In genomic region chr19:28495046-28495445, GRCh38 we compare ENCODE assay signal across 21 cellular contexts.
DNase-seq lines count a peak whose midpoint lies in the region; ATAC-seq and TF ChIP-seq lines count a peak whose summit lies in the region.
"Had no signal": no experiment of that assay in that cellular context is flagged by ENCODE, and none has a peak within 500 bp of the region (broad histone marks: within the 10 kb centered on the region; RNA-seq: fewer than 3 reads in every experiment).

No MANE protein-coding gene starts in this region.

- no peaks in the 10 kb centered on the region for H3K9me3 Mint-ChIP-seq in WTC11

- CTCF ChIA-PET in WTC11 (lab: Charles Lee): interaction anchor here (2.7 kb wide), 1 partner anchor 138 kb away, joined by 16 read pairs; no protein-coding TSS in a partner anchor

- no peak overlapping the region for H3K4me3 Mint-ChIP-seq in WTC11
- H3K4me3 Mint-ChIP-seq: CD4-positive, CD25-positive, alpha-beta regulatory T cell had no signal

- H3K27ac ChIP-seq in iPS-20b (ENCODE audit: low read length): peak overlapping the region; percentile 15
- H3K27ac ChIP-seq: HL-60 had no signal

- peak overlapping the region; percentile 45; the same call in 1 of the 2 replicates for H3K27ac Mint-ChIP-seq in WTC11
- H3K27ac Mint-ChIP-seq: CD4-positive, CD25-positive, alpha-beta regulatory T cell had no signal

- POLR2A ChIA-PET in WTC11 (lab: Charles Lee): no interaction called here

- no peaks in the 10 kb centered on the region for H3K27me3 Mint-ChIP-seq in WTC11 (ENCODE audit: low read depth)
- H3K27me3 Mint-ChIP-seq: CD4-positive, CD25-positive, alpha-beta regulatory T cell had no signal

- peaks cover 16% of the 10 kb centered on the region for H3K4me1 ChIP-seq in iPS-20b (ENCODE audit: insufficient read depth, low read length)
- H3K4me1 ChIP-seq: BE2C, HAP-1 had no signal

- TF ChIP-seq CTCF in WTC11 (IDR thresholded peaks at IDR 0.05): no peak
- TF ChIP-seq CTCF in choroid plexus epithelial cell (conservative IDR thresholded peaks at IDR 0.05; ENCODE audit: low read depth, low read length): no peak

- H3K36me3 ChIP-seq in iPS-20b (ENCODE audit: insufficient read depth, low read depth, low read length): no peaks in the 10 kb centered on the region
- H3K36me3 ChIP-seq: BE2C, HAP-1 had no signal

- peaks cover 38% of the 10 kb centered on the region for H3K4me1 Mint-ChIP-seq in WTC11
- H3K4me1 Mint-ChIP-seq: CD4-positive, CD25-positive, alpha-beta regulatory T cell had no signal

- no peak for DNase-seq in WTC11 (ENCODE audit: low spot score)
- DNase-seq in choroid plexus epithelial cell (ENCODE audit: low read depth): peak; percentile 46
- DNase-seq in NCI-H748 treated with DMSO at 0.1 percent for 48 hours (lab: John Stamatoyannopoulos, UW): no peak
- DNase-seq in T-helper 2 cell: no peak
- DNase-seq in central memory CD4-positive, alpha-beta T cell: no peak
- DNase-seq in NK-92 (lab: John Stamatoyannopoulos, UW; ENCODE audit: unreplicated experiment): no peak
- DNase-seq: ACHN; BE2C; C1 segment of cervical spinal cord; CD4-positive, CD25-positive, alpha-beta regulatory T cell; CD8-positive, alpha-beta memory T cell; COR-L47; DMS 273 treated with DMSO at 0.1 percent for 48 hours; DMS53; DND-41; EL; IMR-90 had no signal

- H3K36me3 Mint-ChIP-seq in WTC11: no peaks in the 10 kb centered on the region
- H3K36me3 Mint-ChIP-seq: CD4-positive, CD25-positive, alpha-beta regulatory T cell; CD8-positive, alpha-beta memory T cell had no signal

- H3K27me3 ChIP-seq in iPS-20b (ENCODE audit: insufficient read depth, low read length): no peaks in the 10 kb centered on the region
- H3K27me3 ChIP-seq: BE2C had no signal

- no peak for ATAC-seq in WTC11
- ATAC-seq: GM12878 had no signal

- no peaks in the 10 kb centered on the region for H3K9me3 ChIP-seq in iPS-20b (ENCODE audit: insufficient read depth, low read depth, low read length)
- H3K9me3 ChIP-seq: BE2C, HAP-1 had no signal

- H3K9ac ChIP-seq in iPS-20b (ENCODE audit: low read depth, low read length): no peak overlapping the region

- H3K4me3 ChIP-seq in choroid plexus epithelial cell (ENCODE audit: low read depth, low read length) (no peak overlapping the region), iPS-20b (ENCODE audit: low read length) (no peak overlapping the region)
- H3K4me3 ChIP-seq: GM12878, HAP-1 had no signal

TF ChIP-seq in WTC11, 78 proteins besides CTCF, POLR2A, EP300 and RAD21:
- TF ChIP-seq ETV6 (CRISPR knock-in tag; IDR thresholded peaks at IDR 0.05) (no peak), FOXP1 (CRISPR knock-in tag; IDR thresholded peaks at IDR 0.05; ENCODE audit: borderline replicate concordance) (no peak)
- TF ChIP-seq, protein P1, sequence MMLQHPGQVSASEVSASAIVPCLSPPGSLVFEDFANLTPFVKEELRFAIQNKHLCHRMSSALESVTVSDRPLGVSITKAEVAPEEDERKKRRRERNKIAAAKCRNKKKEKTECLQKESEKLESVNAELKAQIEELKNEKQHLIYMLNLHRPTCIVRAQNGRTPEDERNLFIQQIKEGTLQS (CRISPR knock-in tag; conservative IDR thresholded peaks at IDR 0.05): no peak
